ENCODE assay signal across 12 cellular contexts in the genomic region with DNA sequence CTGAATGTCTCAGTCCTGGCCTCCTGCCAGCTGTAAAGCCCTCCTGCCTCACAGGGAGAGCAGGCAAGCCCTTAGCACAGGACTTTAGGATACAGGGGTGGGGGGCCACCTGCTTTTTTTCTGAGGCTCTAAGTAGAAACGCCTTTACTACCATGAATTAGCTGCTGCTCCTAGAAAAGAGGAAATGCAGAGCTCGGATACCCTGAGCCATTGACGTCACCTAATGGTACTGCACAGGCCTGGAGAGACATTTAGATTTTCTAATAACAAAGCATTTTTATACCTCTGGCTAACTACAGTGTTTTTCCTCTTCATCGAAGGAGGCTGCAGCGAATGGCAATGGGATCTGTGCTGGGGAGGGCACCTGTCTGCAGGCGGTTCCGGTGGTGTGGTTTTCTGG.
"Had no signal": no experiment of that assay in that cellular context is flagged by ENCODE, and none has a peak within 500 bp of the region (broad histone marks: within the 10 kb centered on the region; RNA-seq: fewer than 3 reads in every experiment).

No MANE protein-coding gene starts in this region.

- H3K4me3 Mint-ChIP-seq: activated CD4-positive, alpha-beta T cell treated with anti-CD3 and anti-CD28 coated beads for 36 hours; activated CD8-positive, alpha-beta T cell treated with anti-CD3 and anti-CD28 coated beads for 36 hours; activated T-cell treated with anti-CD3 and anti-CD28 coated beads, Interleukin-2, amount 50 U/mL, for 72 hours; nephron; stimulated activated naive B cell treated with anti-CD40 and anti-IgM and Interleukin-4, amounts not matched to agents 10 μg/mL and 1 μg/mL and 100 μg/mL, for 72 hours had no signal

- DNase-seq: activated CD4-positive, alpha-beta T cell treated with anti-CD3 and anti-CD28 coated beads for 36 hours; activated CD8-positive, alpha-beta memory T cell treated with anti-CD3 and anti-CD28 coated beads, Interleukin-2, amount 50 U/mL, for 4 hours; activated CD8-positive, alpha-beta T cell treated with anti-CD3 and anti-CD28 coated beads for 36 hours; activated T-cell treated with anti-CD3 and anti-CD28 coated beads, Interleukin-2, amount 50 U/mL, for 72 hours; left lung; mesenchymal stem cell; psoas muscle; stimulated activated CD4-positive, alpha-beta T cell treated with anti-CD3 and anti-CD28 coated beads, Interleukin-2, amount 100 ng/mL, for 24 hours; stimulated activated naive B cell treated with anti-CD40 and anti-IgM and Interleukin-4, amounts not matched to agents 10 μg/mL and 1 μg/mL and 100 μg/mL, for 72 hours; T-helper 9 cell; trophoblast cell had no signal

- H3K27me3 Mint-ChIP-seq: stimulated activated naive B cell treated with anti-CD40 and anti-IgM and Interleukin-4, amounts not matched to agents 10 μg/mL and 1 μg/mL and 100 μg/mL, for 72 hours had no signal

- H3K27ac Mint-ChIP-seq: activated CD4-positive, alpha-beta T cell treated with anti-CD3 and anti-CD28 coated beads for 36 hours; activated CD8-positive, alpha-beta T cell treated with anti-CD3 and anti-CD28 coated beads for 36 hours; activated T-cell treated with anti-CD3 and anti-CD28 coated beads, Interleukin-2, amount 50 U/mL, for 72 hours; nephron; stimulated activated naive B cell treated with anti-CD40 and anti-IgM and Interleukin-4, amounts not matched to agents 10 μg/mL and 1 μg/mL and 100 μg/mL, for 72 hours had no signal

- H3K36me3 Mint-ChIP-seq: stimulated activated naive B cell treated with anti-CD40 and anti-IgM and Interleukin-4, amounts not matched to agents 10 μg/mL and 1 μg/mL and 100 μg/mL, for 72 hours had no signal

- H3K4me1 Mint-ChIP-seq: nephron had no signal

- H3K9me3 Mint-ChIP-seq: activated CD8-positive, alpha-beta T cell treated with anti-CD3 and anti-CD28 coated beads for 36 hours; activated T-cell treated with anti-CD3 and anti-CD28 coated beads, Interleukin-2, amount 50 U/mL, for 72 hours; nephron had no signal
